ENCODE assay signal across 16 cellular contexts in the genomic region with DNA sequence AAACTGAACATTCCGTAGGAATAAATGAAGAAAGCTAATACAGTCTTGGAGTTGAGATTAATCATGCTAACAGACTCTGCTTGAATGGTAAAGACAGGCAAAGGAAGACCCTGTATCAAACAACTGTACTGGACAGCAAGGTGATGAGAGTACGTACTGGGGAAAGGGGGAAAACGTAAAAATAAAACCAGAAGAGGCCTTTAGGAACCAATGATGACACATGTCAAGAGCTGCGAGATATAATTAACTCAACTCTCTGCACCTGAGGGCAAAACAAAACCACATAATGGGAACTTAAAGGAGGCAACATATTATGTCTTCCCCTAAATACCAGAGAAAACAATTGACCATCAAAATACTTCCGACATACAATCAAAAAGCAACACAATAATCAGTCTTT. TPM values are rescaled to one million over a fixed set of nuclear protein-coding genes. Genes with fewer than 3 reads are reported as not detected.
A peak's percentile ranks its signal among the peaks of the same experiment; 100 is the strongest.
DNase-seq lines count a peak whose midpoint lies in the region; ATAC-seq and TF ChIP-seq lines count a peak whose summit lies in the region.
"Had no signal": no experiment of that assay in that cellular context is flagged by ENCODE, and none has a peak within 500 bp of the region (broad histone marks: within the 10 kb centered on the region; RNA-seq: fewer than 3 reads in every experiment).

No MANE protein-coding gene starts in this region.

- H3K4me3 Mint-ChIP-seq in memory B cell = no peak overlapping the region
- H3K4me3 Mint-ChIP-seq: activated T-cell treated with anti-CD3 and anti-CD28 coated beads, Interleukin-2, amount 50 U/mL, for 4 hours; CD8-positive, alpha-beta memory T cell had no signal

- H3K4me1 Mint-ChIP-seq in memory B cell = peaks cover 29% of the 10 kb centered on the region

- DNase-seq in memory B cell (ENCODE audit: low spot score in 2 of 2) = no peak
- DNase-seq in activated CD4-positive, CD25-positive, alpha-beta regulatory T cell treated with anti-CD3 and anti-CD28 coated beads, Interleukin-2, amount 50 U/mL, for 72 hours = no peak
- DNase-seq: activated CD4-positive, alpha-beta T cell treated with anti-CD3 and anti-CD28 coated beads for 1 hour; activated T-cell treated with anti-CD3 and anti-CD28 coated beads, Interleukin-2, amount 50 U/mL, for 4 hours; amygdala; CD8-positive, alpha-beta memory T cell; GF-D8; mesenchymal stem cell; nucleus accumbens; spleen had no signal

- no peaks in the 10 kb centered on the region for H3K9me3 Mint-ChIP-seq in memory B cell
- H3K9me3 Mint-ChIP-seq: activated T-cell treated with anti-CD3 and anti-CD28 coated beads, Interleukin-2, amount 50 U/mL, for 4 hours; CD8-positive, alpha-beta memory T cell had no signal

- H3K27me3 Mint-ChIP-seq in memory B cell = no peaks in the 10 kb centered on the region
- H3K27me3 Mint-ChIP-seq: CD8-positive, alpha-beta memory T cell had no signal

- peaks cover 0 to 23% of the 10 kb centered on the region in 2 donors for H3K36me3 ChIP-seq in gastroesophageal sphincter

- peak overlapping the region; percentile 45 for H3K27ac Mint-ChIP-seq in memory B cell
- H3K27ac Mint-ChIP-seq: CD8-positive, alpha-beta memory T cell had no signal

- peaks cover 22% of the 10 kb centered on the region for H3K36me3 Mint-ChIP-seq in memory B cell

- no peak for TF ChIP-seq POLR2A in gastroesophageal sphincter (IDR thresholded peaks at IDR 0.05)

- WGBS in gastroesophageal sphincter (ENCODE audit: low coverage in 1 of 2), 2 donors = 89 to 91% methylated on average over 5 of the region's 5 CpGs

- TF ChIP-seq CTCF in gastroesophageal sphincter (IDR thresholded peaks at IDR 0.05) = no peak

- H3K27ac ChIP-seq in gastroesophageal sphincter = no peak overlapping the region
- H3K27ac ChIP-seq: spleen, suprapubic skin had no signal

- ATAC-seq in GM18907 (IDR thresholded peaks at IDR 0.05; ENCODE audit: unreplicated experiment) (peak; percentile 64), GM21576 (IDR thresholded peaks at IDR 0.05; ENCODE audit: unreplicated experiment) (peak; percentile 61), HG03064 (IDR thresholded peaks at IDR 0.05; ENCODE audit: low read depth, unreplicated experiment) (peak; percentile 51), memory B cell (ENCODE audit: low read depth) (no peak), GM21360 (IDR thresholded peaks at IDR 0.05; ENCODE audit: unreplicated experiment) (no peak), gastroesophageal sphincter (no peak)
- ATAC-seq: activated T-cell treated with anti-CD3 and anti-CD28 coated beads, Interleukin-2, amount 50 U/mL, for 4 hours had no signal

- no peaks in the 10 kb centered on the region for H3K9me3 ChIP-seq in gastroesophageal sphincter
- H3K9me3 ChIP-seq: spleen, suprapubic skin had no signal

- peaks cover 0 to 58% (median 0%) of the 10 kb centered on the region in 3 donors for H3K4me1 ChIP-seq in gastroesophageal sphincter

- no peak overlapping the region for H3K4me3 ChIP-seq in gastroesophageal sphincter
- H3K4me3 ChIP-seq: spleen, suprapubic skin had no signal

- no peaks in the 10 kb centered on the region for H3K27me3 ChIP-seq in gastroesophageal sphincter
- H3K27me3 ChIP-seq: spleen, suprapubic skin had no signal

- TF ChIP-seq EP300 in gastroesophageal sphincter (IDR thresholded peaks at IDR 0.05) = no peak

RNA-seq across cellular contexts. Expression of a gene that starts 5.6 kb away (rescaled TPM):
- total RNA-seq in gastroesophageal sphincter = 10 to 100 TPM; 16.4 to 28.8 (median 19.2) TPM

Comparison
In these comparisons a context has a peak if more than half of its experiments do, and no peak if none do; other contexts are left out.
1. ATAC-seq: peak in GM18907 (single experiment), GM21576 (single experiment) and HG03064 (single experiment); none in memory B cell (single experiment), GM21360 (single experiment) and gastroesophageal sphincter (single experiment).